In genomic region chr5:6387970-6388369, GRCh38 we compare ENCODE assay signal across 11 cellular contexts.
"Had no signal": no experiment of that assay in that cellular context is flagged by ENCODE, and none has a peak within 500 bp of the region (broad histone marks: within the 10 kb centered on the region; RNA-seq: fewer than 3 reads in every experiment).

No MANE protein-coding gene starts in this region.

- H3K27ac Mint-ChIP-seq: GM23338, H9, HFFc6 had no signal

- H3K27ac ChIP-seq: GM23248 had no signal

- H3K9me3 Mint-ChIP-seq: HFFc6 had no signal

- H3K9me3 ChIP-seq: HAP-1 had no signal

- ATAC-seq: GM23338, HCT116 had no signal

- H3K36me3 ChIP-seq: HAP-1 had no signal

- H2AFZ ChIP-seq: GM23248, GM23338 had no signal

- H3K9ac ChIP-seq: GM23248 had no signal

- H3K4me3 Mint-ChIP-seq: GM23338, H9, HFFc6 had no signal

- H3K4me1 ChIP-seq: HAP-1 had no signal

- FAIRE-seq: H1, H54 had no signal

- DNase-seq: GM23248, GOT3, H7, H9, HCEC 1CT, HFFc6 had no signal

- H3K4me3 ChIP-seq: GM23248, GM23338, HAP-1 had no signal

- H3K4me2 ChIP-seq: GM23338 had no signal
